38 cellular contexts compared by ENCODE assay signal in genomic region chr12:106705971-106706370, GRCh38.
"Had no signal": no experiment of that assay in that cellular context is flagged by ENCODE, and none has a peak within 500 bp of the region (broad histone marks: within the 10 kb centered on the region; RNA-seq: fewer than 3 reads in every experiment).

No MANE protein-coding gene starts in this region.

- ATAC-seq: activated naive CD4-positive, alpha-beta T cell treated with anti-CD3 and anti-CD28 coated beads, Interleukin-2, amount 50 U/mL, for 72 hours; activated naive CD8-positive, alpha-beta T cell treated with anti-CD3 and anti-CD28 coated beads, Interleukin-2, amount 50 U/mL, for 24 hours; activated T-cell treated with anti-CD3 and anti-CD28 coated beads, Interleukin-2, amount 50 U/mL, for 4 hours; activated T-cell treated with anti-CD3 and anti-CD28 coated beads, Interleukin-2, amount 50 U/mL, for 72 hours; activated T-helper 17 cell treated with anti-CD3 and anti-CD28 coated beads, Interleukin-2, amount 50 U/mL, for 72 hours; body of pancreas had no signal

- H3K4me1 Mint-ChIP-seq: activated naive CD4-positive, alpha-beta T cell treated with anti-CD3 and anti-CD28 coated beads, Interleukin-2, amount 10 ng/mL, durations not matched to agents 7 days and 5 days; activated naive CD4-positive, alpha-beta T cell treated with anti-CD3 and anti-CD28 coated beads, Interleukin-2, amount 50 U/mL, for 24 hours; activated naive CD8-positive, alpha-beta T cell treated with anti-CD3 and anti-CD28 coated beads for 36 hours; activated naive CD8-positive, alpha-beta T cell treated with anti-CD3 and anti-CD28 coated beads, Interleukin-2, amount 10 ng/mL, durations not matched to agents 7 days and 5 days; activated naive CD8-positive, alpha-beta T cell treated with anti-CD3 and anti-CD28 coated beads, Interleukin-2, amount 50 U/mL, for 24 hours; activated T-helper 17 cell treated with anti-CD3 and anti-CD28 coated beads, Interleukin-2, amount 50 U/mL, for 72 hours; central memory CD8-positive, alpha-beta T cell had no signal

- H3K27me3 Mint-ChIP-seq: activated naive CD4-positive, alpha-beta T cell treated with anti-CD3 and anti-CD28 coated beads, Interleukin-2, amount 10 ng/mL, durations not matched to agents 7 days and 5 days; activated naive CD8-positive, alpha-beta T cell treated with anti-CD3 and anti-CD28 coated beads for 36 hours; central memory CD8-positive, alpha-beta T cell had no signal

- H3K27ac Mint-ChIP-seq: activated naive CD4-positive, alpha-beta T cell treated with anti-CD3 and anti-CD28 coated beads for 36 hours; activated naive CD4-positive, alpha-beta T cell treated with anti-CD3 and anti-CD28 coated beads, Interleukin-2, amount 10 ng/mL, durations not matched to agents 7 days and 5 days; activated naive CD4-positive, alpha-beta T cell treated with anti-CD3 and anti-CD28 coated beads, Interleukin-2, amount 50 U/mL, for 24 hours; activated naive CD4-positive, alpha-beta T cell treated with anti-CD3 and anti-CD28 coated beads, Interleukin-2, amount 50 U/mL, for 72 hours; activated naive CD8-positive, alpha-beta T cell; activated naive CD8-positive, alpha-beta T cell treated with anti-CD3 and anti-CD28 coated beads for 36 hours; activated naive CD8-positive, alpha-beta T cell treated with anti-CD3 and anti-CD28 coated beads, Interleukin-2, amount 10 ng/mL, durations not matched to agents 7 days and 5 days; activated naive CD8-positive, alpha-beta T cell treated with anti-CD3 and anti-CD28 coated beads, Interleukin-2, amount 50 U/mL, for 24 hours; activated T-cell treated with anti-CD3 and anti-CD28 coated beads, Interleukin-2, amount 50 U/mL, for 24 hours; activated T-cell treated with anti-CD3 and anti-CD28 coated beads, Interleukin-2, amount 50 U/mL, for 72 hours; activated T-helper 1 cell treated with anti-CD3 and anti-CD28 coated beads, Interleukin-12 subunit alpha, Interleukin-12 subunit beta, Interleukin-2, Interleukin-4 antibody, amounts not matched to agents 30 ng/mL and 10 ng/mL and 1 ng/mL, durations not matched to agents 14 hours and 24 hours and 36 hours; activated T-helper 17 cell treated with anti-CD3 and anti-CD28 coated beads, Interleukin-2, amount 50 U/mL, for 72 hours; activated T-helper 2 cell treated with anti-CD3 and anti-CD28 coated beads, Interferon-gamma antibody, Interleukin-2, Interleukin-4, amounts not matched to agents 10 μg/mL and 5 μg/mL and 100 μg/mL, durations not matched to agents 14 hours and 24 hours and 36 hours; brain had no signal

- H3K36me3 Mint-ChIP-seq: activated naive CD4-positive, alpha-beta T cell treated with anti-CD3 and anti-CD28 coated beads, Interleukin-2, amount 10 ng/mL, durations not matched to agents 7 days and 5 days; activated naive CD4-positive, alpha-beta T cell treated with anti-CD3 and anti-CD28 coated beads, Interleukin-2, amount 50 U/mL, for 24 hours had no signal

- H3K36me3 ChIP-seq: adrenal gland, ascending aorta, brain microvascular endothelial cell, breast epithelium, cardiac muscle cell had no signal

- H3K27me3 ChIP-seq: adrenal gland, ascending aorta, body of pancreas, brain microvascular endothelial cell, breast epithelium, cardiac muscle cell had no signal

- DNase-seq: activated effector memory CD4-positive, alpha-beta T cell treated with anti-CD3 and anti-CD28 coated beads, Interleukin-2, amount 50 U/mL, for 16 hours; activated effector memory CD4-positive, alpha-beta T cell treated with Interleukin-2 at 50 U/mL for 16 hours; activated gamma-delta T cell; activated gamma-delta T cell treated with Interleukin-2 at 50 U/mL for 16 hours; activated naive CD4-positive, alpha-beta T cell; activated naive CD4-positive, alpha-beta T cell treated with anti-CD3 and anti-CD28 coated beads for 36 hours; activated naive CD4-positive, alpha-beta T cell treated with anti-CD3 and anti-CD28 coated beads, Interleukin-2, amount 10 ng/mL, durations not matched to agents 7 days and 5 days; activated naive CD4-positive, alpha-beta T cell treated with anti-CD3 and anti-CD28 coated beads, Interleukin-2, amount 50 U/mL, for 16 hours; activated naive CD4-positive, alpha-beta T cell treated with Interleukin-2 at 50 U/mL for 16 hours; activated naive CD8-positive, alpha-beta T cell treated with anti-CD3 and anti-CD28 coated beads for 36 hours; activated naive CD8-positive, alpha-beta T cell treated with anti-CD3 and anti-CD28 coated beads, Interleukin-2, amount 10 ng/mL, durations not matched to agents 7 days and 5 days; activated naive CD8-positive, alpha-beta T cell treated with anti-CD3 and anti-CD28 coated beads, Interleukin-2, amount 50 U/mL, for 24 hours; activated T-cell treated with anti-CD3 and anti-CD28 coated beads, Interleukin-2, amount 50 U/mL, for 1 hour; activated T-cell treated with anti-CD3 and anti-CD28 coated beads, Interleukin-2, amount 50 U/mL, for 24 hours; activated T-cell treated with anti-CD3 and anti-CD28 coated beads, Interleukin-2, amount 50 U/mL, for 4 hours; activated T-cell treated with anti-CD3 and anti-CD28 coated beads, Interleukin-2, amount 50 U/mL, for 48 hours; activated T-cell treated with anti-CD3 and anti-CD28 coated beads, Interleukin-2, amount 50 U/mL, for 72 hours; adrenal gland; amniotic stem cell; amygdala; anterior cingulate cortex; aorta; body of pancreas; brain microvascular endothelial cell; caudate nucleus; central memory CD4-positive, alpha-beta T cell; cerebellar nuclear complex had no signal

- H3K4me3 ChIP-seq: adrenal gland, ascending aorta, body of pancreas, breast epithelium, cardiac muscle cell had no signal

- H3K4me1 ChIP-seq: adrenal gland, ascending aorta, body of pancreas, breast epithelium had no signal

- H3K4me3 Mint-ChIP-seq: activated naive CD4-positive, alpha-beta T cell treated with anti-CD3 and anti-CD28 coated beads for 36 hours; activated naive CD4-positive, alpha-beta T cell treated with anti-CD3 and anti-CD28 coated beads, Interleukin-2, amount 10 ng/mL, durations not matched to agents 7 days and 5 days; activated naive CD4-positive, alpha-beta T cell treated with anti-CD3 and anti-CD28 coated beads, Interleukin-2, amount 50 U/mL, for 24 hours; activated naive CD8-positive, alpha-beta T cell; activated naive CD8-positive, alpha-beta T cell treated with anti-CD3 and anti-CD28 coated beads for 36 hours; activated naive CD8-positive, alpha-beta T cell treated with anti-CD3 and anti-CD28 coated beads, Interleukin-2, amount 10 ng/mL, durations not matched to agents 7 days and 5 days; activated naive CD8-positive, alpha-beta T cell treated with anti-CD3 and anti-CD28 coated beads, Interleukin-2, amount 50 U/mL, for 24 hours; activated T-cell treated with anti-CD3 and anti-CD28 coated beads, Interleukin-2, amount 50 U/mL, for 24 hours; activated T-cell treated with anti-CD3 and anti-CD28 coated beads, Interleukin-2, amount 50 U/mL, for 4 hours; activated T-cell treated with anti-CD3 and anti-CD28 coated beads, Interleukin-2, amount 50 U/mL, for 72 hours; activated T-helper 1 cell treated with anti-CD3 and anti-CD28 coated beads, Interleukin-12 subunit alpha, Interleukin-12 subunit beta, Interleukin-2, Interleukin-4 antibody, amounts not matched to agents 30 ng/mL and 10 ng/mL and 1 ng/mL, durations not matched to agents 14 hours and 24 hours and 36 hours; activated T-helper 17 cell treated with anti-CD3 and anti-CD28 coated beads, Interleukin-2, amount 50 U/mL, for 72 hours; brain; central memory CD8-positive, alpha-beta T cell had no signal

- H3K27ac ChIP-seq: adrenal gland, ascending aorta, body of pancreas, brain microvascular endothelial cell, breast epithelium, cardiac muscle cell had no signal

- H3K9me3 ChIP-seq: adrenal gland, body of pancreas had no signal
